Comparison of ENCODE assay signal across 8 cellular contexts in the genomic region with DNA sequence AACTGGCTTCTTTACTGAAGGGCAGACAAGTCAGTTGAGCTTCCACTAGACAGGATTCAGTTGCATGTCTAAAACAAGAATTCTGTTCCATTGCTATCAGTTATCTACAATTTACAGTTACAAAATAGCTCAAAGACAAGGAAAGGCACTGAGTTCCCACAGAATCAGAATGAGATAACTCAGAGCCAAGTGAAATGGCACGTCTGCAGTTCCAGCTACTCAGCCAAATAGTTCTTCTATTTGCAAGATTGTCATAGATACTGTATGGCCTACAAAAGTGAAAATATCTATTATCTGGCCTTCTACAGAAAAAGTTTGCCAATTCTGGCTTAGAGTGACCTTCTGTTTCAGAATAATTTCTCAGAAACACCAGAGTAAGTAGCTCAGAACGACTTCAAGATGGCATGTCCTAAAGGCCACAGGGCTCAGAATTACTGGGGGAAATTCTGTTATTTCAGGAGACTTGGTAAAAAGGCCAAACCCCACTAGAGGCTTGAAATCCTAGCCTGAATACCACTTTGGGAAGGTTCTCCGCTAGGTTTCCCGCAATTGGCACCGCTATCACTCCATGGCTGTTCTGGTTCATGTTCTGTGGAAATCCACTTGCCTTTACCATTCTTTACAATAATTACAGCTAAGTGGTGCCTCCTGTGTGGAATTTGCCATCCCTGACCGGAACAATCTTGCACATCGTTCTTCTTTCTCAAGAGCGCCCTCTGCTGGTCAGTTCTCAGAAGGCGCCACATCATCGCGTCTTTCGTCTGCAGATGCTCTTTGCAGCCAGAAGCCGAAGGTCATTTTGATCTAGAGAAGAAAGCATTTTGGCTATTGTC. TPM values are rescaled to one million over a fixed set of nuclear protein-coding genes. Genes with fewer than 3 reads are reported as not detected.
DNase-seq lines count a peak whose midpoint lies in the region; ATAC-seq, FAIRE-seq and TF ChIP-seq lines count a peak whose summit lies in the region.

No MANE protein-coding gene starts in this region.

- H3K18ac ChIP-seq in neuronal stem cell (ENCODE audit: low read length): no peak overlapping the region

- H3K27ac ChIP-seq in neuronal stem cell (replicated peaks; ENCODE audit: low read length) (no peak overlapping the region), substantia nigra (ENCODE audit: low read depth, low read length, poor library complexity, severe bottlenecking) (no peak overlapping the region)

- no peaks in the 10 kb centered on the region for H3K36me3 ChIP-seq in Loucy (ENCODE audit: insufficient read depth, low read length)
- H3K36me3 ChIP-seq in neuronal stem cell (replicated peaks in 1 of 2; ENCODE audit: control insufficient read depth in 2 of 2, insufficient read depth in 2 of 2, low read length in 2 of 2): no peaks in the 10 kb centered on the region

- ATAC-seq in GM19043 (IDR thresholded peaks at IDR 0.05; ENCODE audit: low read depth, unreplicated experiment): peak; percentile 67

- H3K9me3 ChIP-seq in Loucy (ENCODE audit: insufficient read depth, low read depth, low read length) (no peaks in the 10 kb centered on the region), neuronal stem cell (replicated peaks in 1 of 2; ENCODE audit: control insufficient read depth in 2 of 2, insufficient read depth in 1 of 2, low read depth in 1 of 2, low read length in 2 of 2) (no peaks in the 10 kb centered on the region)

- no peak overlapping the region for H3K23ac ChIP-seq in neuronal stem cell (ENCODE audit: low read depth, low read length, poor library complexity)

- H4K20me1 ChIP-seq in Loucy (ENCODE audit: insufficient read depth, low read length, poor library complexity, severe bottlenecking): no peaks in the 10 kb centered on the region

- no peak overlapping the region for H3K4me3 ChIP-seq in Loucy (ENCODE audit: low read length, poor library complexity, severe bottlenecking)
- H3K4me3 ChIP-seq in fibroblast of the aortic adventitia (ENCODE audit: low read depth, low read length): no peak overlapping the region
- H3K4me3 ChIP-seq in neuronal stem cell (ENCODE audit: low read length in 2 of 2): no peak overlapping the region

- no peaks in the 10 kb centered on the region for H3F3A ChIP-seq in Loucy (ENCODE audit: low read depth)

- no peak overlapping the region for H2BK120ac ChIP-seq in neuronal stem cell (ENCODE audit: low read depth, low read length)

- H2AFZ ChIP-seq in Loucy (ENCODE audit: low read length) (0 out of 2 replicates have a peak overlapping the region, but pooled peaks have one; percentile 7), neuronal stem cell (ENCODE audit: low read length) (peak overlapping the region; percentile 49)

- H3K4me1 ChIP-seq in Loucy (ENCODE audit: insufficient read depth, low read length, poor library complexity, severe bottlenecking) (no peaks in the 10 kb centered on the region), neuronal stem cell (ENCODE audit: control insufficient read depth in 2 of 2, insufficient read depth in 1 of 2, low read depth in 1 of 2, low read length in 2 of 2) (no peaks in the 10 kb centered on the region)

- H3K27me3 ChIP-seq in Loucy (ENCODE audit: insufficient read depth, low read length, poor library complexity, severe bottlenecking) (no peaks in the 10 kb centered on the region), neuronal stem cell (ENCODE audit: control insufficient read depth in 3 of 3, insufficient read depth in 3 of 3, low read depth in 1 of 3, low read length in 3 of 3) (no peaks in the 10 kb centered on the region)

- FAIRE-seq in RCC 7860 (lab: Jason Lieb, UNC): no peak

- H4K8ac ChIP-seq in neuronal stem cell (ENCODE audit: low read depth, low read length): no peak overlapping the region

- no peak overlapping the region for H2BK12ac ChIP-seq in neuronal stem cell (ENCODE audit: low read length)

- H2BK15ac ChIP-seq in neuronal stem cell (ENCODE audit: low read length): no peak overlapping the region

- no peak overlapping the region for H4K91ac ChIP-seq in neuronal stem cell (ENCODE audit: low read depth, low read length, poor library complexity)

- WGBS in neuronal stem cell (ENCODE audit: extremely low coverage in 2 of 2, insufficient read length in 2 of 2, insufficient replicate concordance in 1 of 2), 2 donors: no CpG with 5 or more reads among the region's 13 CpGs

- no peaks in the 10 kb centered on the region for H3K79me1 ChIP-seq in neuronal stem cell (ENCODE audit: low read depth, low read length)

- H3K9me2 ChIP-seq in Loucy (replicated peaks; ENCODE audit: low read depth, low read length): no peaks in the 10 kb centered on the region

- TF ChIP-seq CTCF in Loucy (conservative IDR thresholded peaks at IDR 0.05; ENCODE audit: low read length) (peak; percentile 97), fibroblast of the aortic adventitia (IDR thresholded peaks at IDR 0.05; ENCODE audit: insufficient read depth, low read length) (peak; percentile 90)

- H3K4me2 ChIP-seq in Loucy (ENCODE audit: low read depth, low read length, poor library complexity, severe bottlenecking) (no peak overlapping the region), neuronal stem cell (ENCODE audit: insufficient read depth, low read length, poor library complexity, severe bottlenecking) (no peak overlapping the region)

- no peak overlapping the region for H2AK5ac ChIP-seq in neuronal stem cell (ENCODE audit: low read depth, low read length)

- H3K4ac ChIP-seq in neuronal stem cell (ENCODE audit: low read length): no peak overlapping the region

- H3K14ac ChIP-seq in neuronal stem cell (ENCODE audit: low read length): no peak overlapping the region

- H2BK5ac ChIP-seq in neuronal stem cell (ENCODE audit: low read length): no peak overlapping the region

- no peaks in the 10 kb centered on the region for H3K79me2 ChIP-seq in Loucy (ENCODE audit: insufficient read depth, low read length)

- peak; percentile 73 for DNase-seq in AG08396 (ENCODE audit: low spot score)
- peak; percentile 17 for DNase-seq in RCC 7860 (ENCODE audit: low spot score)
- DNase-seq in activated T-helper 1 cell treated with Interleukin-2 at 50 U/mL for 16 hours (ENCODE audit: low read depth): peak; percentile 62
- peak; percentile 86 for DNase-seq in fibroblast of the aortic adventitia (ENCODE audit: low read depth)
- peak; percentile 86 for DNase-seq in neuronal stem cell (ENCODE audit: low spot score)
- peak in 46 of 49 donors; percentile 1 to 85 (median 66) for DNase-seq in substantia nigra (lab: John Stamatoyannopoulos, UW)

- no peak overlapping the region for H3K9ac ChIP-seq in Loucy (ENCODE audit: low read depth, low read length, poor library complexity, severe bottlenecking)
- no peak overlapping the region for H3K9ac ChIP-seq in neuronal stem cell (ENCODE audit: low read depth, low read length, poor library complexity)

RNA-seq across cellular contexts. Expression of a gene that starts 10.6 kb away (rescaled TPM):
- total RNA-seq in fibroblast of the aortic adventitia (ENCODE audit: low replicate concordance): 44.2 and 98.2 TPM in 2 replicates
- polyA plus RNA-seq in neuronal stem cell (2013, experiment 1 of 2): 643 TPM
- 645 TPM for polyA plus RNA-seq in neuronal stem cell (2013, experiment 2 of 2)

Comparison
In these comparisons a context has a peak if more than half of its experiments do, and no peak if none do; other contexts are left out.
1. DNase-seq: peak in every context shown above with its lines; median percentile 86 in fibroblast of the aortic adventitia; 86 in neuronal stem cell; 73 in AG08396; 66 in substantia nigra; 62 in activated T-helper 1 cell treated with Interleukin-2 at 50 U/mL for 16 hours; 17 in RCC 7860.